8 cellular contexts compared by ENCODE assay signal in the genomic region with DNA sequence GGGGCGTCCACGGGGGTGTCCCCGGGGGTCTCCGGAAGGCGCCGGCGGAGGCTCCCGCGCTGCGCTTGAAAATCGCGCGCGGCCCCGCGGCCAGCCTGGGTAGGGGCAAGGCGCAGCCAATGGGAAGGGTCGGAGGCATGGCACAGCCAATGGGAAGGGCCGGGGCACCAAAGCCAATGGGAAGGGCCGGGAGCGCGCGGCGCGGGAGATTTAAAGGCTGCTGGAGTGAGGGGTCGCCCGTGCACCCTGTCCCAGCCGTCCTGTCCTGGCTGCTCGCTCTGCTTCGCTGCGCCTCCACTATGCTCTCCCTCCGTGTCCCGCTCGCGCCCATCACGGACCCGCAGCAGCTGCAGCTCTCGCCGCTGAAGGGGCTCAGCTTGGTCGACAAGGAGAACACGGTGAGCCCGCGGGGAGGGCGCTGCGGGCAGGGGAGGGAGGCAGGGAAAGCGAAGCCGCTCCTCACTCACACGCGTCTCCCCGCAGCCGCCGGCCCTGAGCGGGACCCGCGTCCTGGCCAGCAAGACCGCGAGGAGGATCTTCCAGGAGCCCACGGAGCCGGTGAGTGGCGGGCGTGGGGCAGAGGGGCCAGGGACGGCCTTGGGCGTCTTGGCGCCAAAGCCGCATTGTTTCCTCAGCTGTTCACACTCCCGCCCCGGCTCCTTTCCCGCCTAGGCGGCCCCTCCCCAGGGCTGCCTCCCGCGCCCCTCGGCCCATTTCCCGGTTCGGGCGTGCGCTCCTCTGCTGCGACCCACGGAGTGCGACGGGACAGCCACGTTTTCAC. TPM values are rescaled to one million over a fixed set of nuclear protein-coding genes. Genes with fewer than 3 reads are reported as not detected.
DNase-seq lines count a peak whose midpoint lies in the region; ATAC-seq and TF ChIP-seq lines count a peak whose summit lies in the region.

RRM2 (plus strand) TSS at position 240 of the 781 bp plus-strand sequence; CDS start at position 300, 60 bp downstream.

- ATAC-seq in GM21423 (IDR thresholded peaks at IDR 0.05; ENCODE audit: unreplicated experiment): peak; percentile 60

- peak within 1 kb of the TSS; percentile 91 for H3K27ac ChIP-seq in HUES6 (ENCODE audit: low read depth, low read length)

- no peaks in the 10 kb centered on the region for H3K9me3 ChIP-seq in HUES6 (ENCODE audit: control insufficient read depth, insufficient read depth, low read depth, low read length)
- no peaks in the 10 kb centered on the region for H3K9me3 ChIP-seq in NT2/D1 (ENCODE audit: insufficient read depth, low read length)

- H3K4me1 Mint-ChIP-seq in endothelial cell (ENCODE audit: unreplicated experiment) (peaks cover 20% of the 10 kb centered on the region), mesothelial cell of epicardium (peaks cover 42% of the 10 kb centered on the region)

- H3K4me3 ChIP-seq in HUES6 (ENCODE audit: low read depth, low read length): peak within 1 kb of the TSS; percentile 98
- H3K4me3 ChIP-seq in NT2/D1 (ENCODE audit: insufficient read length, low read depth): peak within 1 kb of the TSS; percentile 96

- peaks cover 10% of the 10 kb centered on the region for H3K4me1 ChIP-seq in HUES6 (ENCODE audit: control insufficient read depth, insufficient read depth, low read length)
- H3K4me1 ChIP-seq in NT2/D1 (ENCODE audit: insufficient read depth, insufficient read length): no peaks in the 10 kb centered on the region

- DNase-seq in D341Med (ENCODE audit: low spot score) (peak; percentile 96), NT2/D1 (ENCODE audit: low read depth, low spot score) (peak; percentile 95), endothelial cell (ENCODE audit: low spot score) (peak; percentile 92), mesothelial cell of epicardium (ENCODE audit: low spot score in 2 of 2, unreplicated experiment in 2 of 2) (peak; percentile 87 to 93)
- DNase-seq in activated CD8-positive, alpha-beta memory T cell treated with anti-CD3 and anti-CD28 coated beads for 48 hours (ENCODE audit: low read depth in 2 of 3, low spot score in 2 of 3): peak; percentile 89 to 92 (median 91)
- DNase-seq in stimulated activated CD8-positive, alpha-beta memory T cell treated with anti-CD3 and anti-CD28 coated beads, Interleukin-15, amount 100 ng/mL, for 24 hours (ENCODE audit: low read depth): peak; percentile 77

- H3K36me3 ChIP-seq in HUES6 (ENCODE audit: control insufficient read depth, insufficient read depth, low read length) (peaks cover 42% of the 10 kb centered on the region), NT2/D1 (ENCODE audit: insufficient read depth, insufficient read length, low read length) (peaks cover 47% of the 10 kb centered on the region)

- H3K9me3 Mint-ChIP-seq in endothelial cell (ENCODE audit: unreplicated experiment): no peaks in the 10 kb centered on the region
- H3K9me3 Mint-ChIP-seq in mesothelial cell of epicardium: no peaks in the 10 kb centered on the region

- TF ChIP-seq CTCF in endothelial cell (IDR thresholded peaks at IDR 0.05; ENCODE audit: unreplicated experiment) (no peak), mesothelial cell of epicardium (IDR thresholded peaks at IDR 0.05; ENCODE audit: unreplicated experiment) (no peak)

- H3K9ac ChIP-seq in HUES6 (ENCODE audit: low read length) (peak within 1 kb of the TSS; percentile 98), NT2/D1 (ENCODE audit: insufficient read length, low read depth) (peak within 1 kb of the TSS; percentile 98)

- no peak within 1 kb of the TSS for H3K27ac Mint-ChIP-seq in endothelial cell (ENCODE audit: unreplicated experiment)
- H3K27ac Mint-ChIP-seq in mesothelial cell of epicardium: peak within 1 kb of the TSS; percentile 52

- H3K36me3 Mint-ChIP-seq in endothelial cell (ENCODE audit: low read depth, unreplicated experiment) (peaks cover 5% of the 10 kb centered on the region), mesothelial cell of epicardium (peaks cover 3% of the 10 kb centered on the region)

- peak within 1 kb of the TSS; percentile 92 for H3K4me3 Mint-ChIP-seq in endothelial cell (ENCODE audit: unreplicated experiment)
- peak within 1 kb of the TSS; percentile 92 for H3K4me3 Mint-ChIP-seq in mesothelial cell of epicardium

- H3K27me3 ChIP-seq in HUES6 (ENCODE audit: control insufficient read depth, insufficient read depth, low read length): no peaks in the 10 kb centered on the region
- no peaks in the 10 kb centered on the region for H3K27me3 ChIP-seq in NT2/D1 (ENCODE audit: insufficient read depth, insufficient read length)

- H3K27me3 Mint-ChIP-seq in endothelial cell (ENCODE audit: unreplicated experiment) (peaks cover 7% of the 10 kb centered on the region), mesothelial cell of epicardium (ENCODE audit: low read depth) (peaks cover 6% of the 10 kb centered on the region)

RNA-seq across cellular contexts. Expression of gene RRM2, which starts in this region (rescaled TPM):
- total RNA-seq in endothelial cell (ENCODE audit: unreplicated experiment) (18.7 TPM), mesothelial cell of epicardium (30.8 to 35.7 TPM (median 32.7 TPM) in 3 replicates)

Comparison
In these comparisons a context has a peak if more than half of its experiments do, and no peak if none do; other contexts are left out.
1. Peak in every context shown above with its lines: DNase-seq, ATAC-seq, H3K4me3 ChIP-seq and H3K27ac ChIP-seq.